Comparison of ENCODE assay signal across 2 cellular contexts in genomic region chr9:113659039-113659438, GRCh38.
TF ChIP-seq lines count a peak whose summit lies in the region.

No MANE protein-coding gene starts in this region.

TF ChIP-seq in A549, 52 proteins besides CTCF, POLR2A, EP300 and RAD21:
- no peak for TF ChIP-seq BHLHE40 (IDR thresholded peaks at IDR 0.05; ENCODE audit: low read depth, low read length)
- TF ChIP-seq ZFP36 (IDR thresholded peaks at IDR 0.05; ENCODE audit: borderline replicate concordance, partially characterized antibody), result no peak
- no peak for TF ChIP-seq KDM1A (IDR thresholded peaks at IDR 0.05; ENCODE audit: low read depth)
- peak; percentile 53 for TF ChIP-seq MAFK (IDR thresholded peaks at IDR 0.05; ENCODE audit: partially characterized antibody)
- TF ChIP-seq ELK1 (IDR thresholded peaks at IDR 0.05; ENCODE audit: low read depth, low read length), result no peak
- TF ChIP-seq NFE2L2 (conservative IDR thresholded peaks at IDR 0.05; ENCODE audit: low read length), result 0 out of 2 replicates have a peak, but pooled peaks have one; percentile 27
- TF ChIP-seq CBX2 (IDR thresholded peaks at IDR 0.05; ENCODE audit: borderline replicate concordance, low read depth), result no peak
- TF ChIP-seq SMC3 (IDR thresholded peaks at IDR 0.05), result no peak
- TF ChIP-seq HOXA7 (CRISPR knock-in tag; IDR thresholded peaks at IDR 0.05), result no peak
- TF ChIP-seq PHF8 (IDR thresholded peaks at IDR 0.05; ENCODE audit: borderline replicate concordance, low read depth), result no peak
- TF ChIP-seq USF2 (IDR thresholded peaks at IDR 0.05), result no peak

TF ChIP-seq in H1, 55 proteins besides CTCF, POLR2A, EP300 and RAD21:
- TF ChIP-seq TCF12 (IDR thresholded peaks at IDR 0.05; ENCODE audit: low read depth, low read length) (no peak), CBX5 (IDR thresholded peaks at IDR 0.05; ENCODE audit: low read depth, low read length) (no peak), CHD1 (IDR thresholded peaks at IDR 0.05; ENCODE audit: low read depth, low read length) (no peak)
TF ChIP-seq in H1: peak in this region for 0.
